In genomic region chr17:76500745-76501017, GRCh38 we compare ENCODE assay signal across 8 cellular contexts. TPM values are rescaled to one million over a fixed set of nuclear protein-coding genes. Genes with fewer than 3 reads are reported as not detected.
DNase-seq lines count a peak whose midpoint lies in the region; ATAC-seq and TF ChIP-seq lines count a peak whose summit lies in the region.

No MANE protein-coding gene starts in this region.

- no peaks in the 10 kb centered on the region for H3K27me3 Mint-ChIP-seq in MCF 10A (ENCODE audit: insufficient read depth, unreplicated experiment)
- H3K27me3 Mint-ChIP-seq in mesothelial cell of epicardium (ENCODE audit: low read depth): peaks cover 5% of the 10 kb centered on the region

- no peaks in the 10 kb centered on the region for H3K27me3 ChIP-seq in BLaER1

- CTCF ChIA-PET in MCF 10A (lab: Yijun Ruan, JAX): interaction anchor here (0.7 to 11.5 kb wide), 2 partner anchors 15 to 34 kb away, joined by 3 to 134 read pairs; partner anchors contain the start of gene AANAT

- H3K4me2 ChIP-seq in BLaER1: peak overlapping the region; percentile 100

- peaks cover 42% of the 10 kb centered on the region for H4K20me1 ChIP-seq in BLaER1

- no peak for TF ChIP-seq CTCF in MCF 10A (IDR thresholded peaks at IDR 0.05; ENCODE audit: unreplicated experiment)
- TF ChIP-seq CTCF in mesothelial cell of epicardium (IDR thresholded peaks at IDR 0.05; ENCODE audit: unreplicated experiment): no peak

- no peaks in the 10 kb centered on the region for H3K9me3 ChIP-seq in BLaER1

- peak overlapping the region; percentile 89 for H3K9ac ChIP-seq in BLaER1

- peaks cover 30% of the 10 kb centered on the region for H3K4me1 Mint-ChIP-seq in MCF 10A (ENCODE audit: insufficient read depth, unreplicated experiment)
- peaks cover 44% of the 10 kb centered on the region for H3K4me1 Mint-ChIP-seq in mesothelial cell of epicardium

- DNase-seq in MCF 10A (ENCODE audit: unreplicated experiment) (peak; percentile 28), mesothelial cell of epicardium (ENCODE audit: low spot score in 2 of 2, unreplicated experiment in 2 of 2) (no peak), SKM-1 treated with dmso at 0.1 percent for 144 hours (lab: John Stamatoyannopoulos, UW; ENCODE audit: unreplicated experiment) (no peak), NCI-H187 treated with DMSO at 0.1 percent for 48 hours (lab: John Stamatoyannopoulos, UW) (no peak)

- H3K36me3 Mint-ChIP-seq in MCF 10A (ENCODE audit: insufficient read depth, unreplicated experiment) (peaks cover 5% of the 10 kb centered on the region), mesothelial cell of epicardium (no peaks in the 10 kb centered on the region)

- POLR2A ChIA-PET in MCF 10A (lab: Yijun Ruan, JAX): interaction anchor here (0.5 to 5.7 kb wide), 11 partner anchors 11 to 238 kb away, joined by 3 to 53 read pairs (median 4); partner anchors contain the start of genes JMJD6, METTL23, MFSD11 and PRPSAP1

- H3K4me3 ChIP-seq in BLaER1: peak overlapping the region; percentile 98

- peak overlapping the region; percentile 85 for H3K27ac ChIP-seq in BLaER1

- H3K36me3 ChIP-seq in BLaER1: peaks cover 10% of the 10 kb centered on the region

- peaks cover 66% of the 10 kb centered on the region for H3K4me1 ChIP-seq in BLaER1

- H3K27ac Mint-ChIP-seq in MCF 10A (ENCODE audit: low read depth, unreplicated experiment) (peak overlapping the region; percentile 90), mesothelial cell of epicardium (no peak overlapping the region)

- ATAC-seq in HG03280 (IDR thresholded peaks at IDR 0.05; ENCODE audit: unreplicated experiment) (peak; percentile 5), HG03097 (IDR thresholded peaks at IDR 0.05; ENCODE audit: low FRiP score, unreplicated experiment) (no peak), HG03432 (IDR thresholded peaks at IDR 0.05; ENCODE audit: unreplicated experiment) (no peak)

- H3K4me3 Mint-ChIP-seq in MCF 10A (ENCODE audit: unreplicated experiment): peak overlapping the region; percentile 80
- H3K4me3 Mint-ChIP-seq in mesothelial cell of epicardium: peak overlapping the region; percentile 69

- TSS peak; percentile 43 for BruUV-seq in MCF 10A (replicated peaks; lab: Mats Ljungman, UMichigan)

- intact Hi-C loops in MCF 10A (cut with micrococcal nuclease): no loop called here

- H3K9me3 Mint-ChIP-seq in MCF 10A (ENCODE audit: unreplicated experiment) (no peaks in the 10 kb centered on the region), mesothelial cell of epicardium (no peaks in the 10 kb centered on the region)

RNA-seq across cellular contexts. Expression of gene RHBDF2, which starts 0.5 kb away (rescaled TPM):
- total RNA-seq in MCF 10A (2022) (17.5 and 33.4 TPM in 2 replicates), mesothelial cell of epicardium (19.1 to 21.6 TPM (median 21.5 TPM) in 3 replicates)

RNA-seq across cellular contexts. Expression of gene AANAT, which starts 33.3 kb away (rescaled TPM):
- not detected in 2 replicates for total RNA-seq in MCF 10A (2022)
- 0.22 to 0.40 TPM in 2 of 3 replicates, not detected in the other for total RNA-seq in mesothelial cell of epicardium

RNA-seq across cellular contexts. Expression of gene CYGB, which starts 36.8 kb away (rescaled TPM):
- total RNA-seq in MCF 10A (2022) (not detected in 2 replicates), mesothelial cell of epicardium (8.6 to 10.4 TPM (median 10.1 TPM) in 3 replicates)

RNA-seq across cellular contexts. Expression of gene PRCD, which starts 39.2 kb away (rescaled TPM):
- total RNA-seq in MCF 10A (2022): not detected in 2 replicates
- 8.7 to 9.9 TPM (median 9.9 TPM) in 3 replicates for total RNA-seq in mesothelial cell of epicardium

RNA-seq across cellular contexts. Expression of gene UBE2O, which starts 47.7 kb away (rescaled TPM):
- total RNA-seq in MCF 10A (2022) (16.2 and 19.5 TPM in 2 replicates), mesothelial cell of epicardium (42.7 to 46.3 TPM (median 44.3 TPM) in 3 replicates)
